16 cellular contexts compared by ENCODE assay signal in genomic region chr7:1942704-1943294, GRCh38.
A peak's percentile ranks its signal among the peaks of the same experiment; 100 is the strongest.
DNase-seq lines count a peak whose midpoint lies in the region; ATAC-seq and TF ChIP-seq lines count a peak whose summit lies in the region.
"Had no signal": no experiment of that assay in that cellular context is flagged by ENCODE, and none has a peak within 500 bp of the region (broad histone marks: within the 10 kb centered on the region; RNA-seq: fewer than 3 reads in every experiment).

No MANE protein-coding gene starts in this region.

- DNase-seq in left ventricle myocardium inferior (peak; percentile 2), right atrium auricular region (ENCODE audit: low spot score) (no peak), MV-4-11 (lab: John Stamatoyannopoulos, UW) (peak; percentile 60), endothelial cell (ENCODE audit: low spot score) (no peak), upper lobe of right lung (no peak), stomach (no peak)
- DNase-seq: central memory CD4-positive, alpha-beta T cell; foreskin keratinocyte; NCI-H2029 treated with DMSO at 0.1 percent for 48 hours; NCI-H526; PC-3 had no signal

- H3K36me3 Mint-ChIP-seq in endothelial cell (ENCODE audit: low read depth, unreplicated experiment) = peaks cover 15% of the 10 kb centered on the region

- H3K4me1 ChIP-seq in left ventricle myocardium inferior (peaks cover 39% of the 10 kb centered on the region), right atrium auricular region (peaks cover 0 to 10% of the 10 kb centered on the region in 2 donors), upper lobe of right lung (peaks cover 4% of the 10 kb centered on the region), stomach (peaks cover 0 to 28% (median 1%) of the 10 kb centered on the region in 4 donors)
- H3K4me1 ChIP-seq: foreskin keratinocyte had no signal

- intact Hi-C loops in left ventricle myocardium inferior (cut with micrococcal nuclease) (no loop called here), upper lobe of right lung (cut with DNase I) (no loop called here), stomach (cut with DNase I; ENCODE audit: low total_unique reads) (no loop called here)

- H3K4me3 Mint-ChIP-seq in endothelial cell (ENCODE audit: unreplicated experiment) = peak overlapping the region; percentile 5

- ATAC-seq in upper lobe of right lung (peak; percentile 1), GM21447 (IDR thresholded peaks at IDR 0.05; ENCODE audit: unreplicated experiment) (no peak), HG03025 (IDR thresholded peaks at IDR 0.05; ENCODE audit: low FRiP score, unreplicated experiment) (no peak)
- ATAC-seq: activated CD4-positive, CD25-positive, alpha-beta regulatory T cell treated with anti-CD3 and anti-CD28 coated beads, Interleukin-2, amount 50 U/mL, for 24 hours; foreskin keratinocyte; PC-3 had no signal

- no peaks in the 10 kb centered on the region for H3K9me3 Mint-ChIP-seq in endothelial cell (ENCODE audit: unreplicated experiment)

- TF ChIP-seq POLR2A in stomach (IDR thresholded peaks at IDR 0.05) = no peak

- no peaks in the 10 kb centered on the region for H3K36me3 ChIP-seq in left ventricle myocardium inferior
- H3K36me3 ChIP-seq in right atrium auricular region = no peaks in the 10 kb centered on the region
- no peaks in the 10 kb centered on the region for H3K36me3 ChIP-seq in upper lobe of right lung
- peaks cover 0 to 8% (median 0%) of the 10 kb centered on the region in 4 donors for H3K36me3 ChIP-seq in stomach
- H3K36me3 ChIP-seq: suprapubic skin had no signal

- TF ChIP-seq CTCF in left ventricle myocardium inferior (IDR thresholded peaks at IDR 0.05; ENCODE audit: borderline replicate concordance) (no peak), right atrium auricular region (IDR thresholded peaks at IDR 0.05) (no peak), endothelial cell (IDR thresholded peaks at IDR 0.05; ENCODE audit: unreplicated experiment) (no peak), upper lobe of right lung (IDR thresholded peaks at IDR 0.05) (no peak), stomach (IDR thresholded peaks at IDR 0.05) (no peak)

- H3K27me3 ChIP-seq in left ventricle myocardium inferior (ENCODE audit: low read depth) (no peaks in the 10 kb centered on the region), right atrium auricular region (no peaks in the 10 kb centered on the region), upper lobe of right lung (no peaks in the 10 kb centered on the region), stomach (no peaks in the 10 kb centered on the region)
- H3K27me3 ChIP-seq: foreskin keratinocyte, suprapubic skin had no signal

- H3K4me3 ChIP-seq in left ventricle myocardium inferior (no peak overlapping the region), right atrium auricular region (no peak overlapping the region), upper lobe of right lung (no peak overlapping the region), stomach (no peak overlapping the region)
- H3K4me3 ChIP-seq: lung, suprapubic skin had no signal

- H3K9me3 ChIP-seq in left ventricle myocardium inferior (replicated peaks) (no peaks in the 10 kb centered on the region), right atrium auricular region (no peaks in the 10 kb centered on the region), upper lobe of right lung (no peaks in the 10 kb centered on the region), stomach (no peaks in the 10 kb centered on the region)
- H3K9me3 ChIP-seq: suprapubic skin had no signal

- TF ChIP-seq EP300 in stomach (IDR thresholded peaks at IDR 0.05) = no peak

- H3K4me1 Mint-ChIP-seq in endothelial cell (ENCODE audit: unreplicated experiment) = peaks cover 26% of the 10 kb centered on the region

- peaks cover 24% of the 10 kb centered on the region for H3K27me3 Mint-ChIP-seq in endothelial cell (ENCODE audit: unreplicated experiment)

- H3K27ac Mint-ChIP-seq in endothelial cell (ENCODE audit: unreplicated experiment) = peak overlapping the region; percentile 57

- H3K27ac ChIP-seq in left ventricle myocardium inferior (replicated peaks) (no peak overlapping the region), right atrium auricular region (no peak overlapping the region), upper lobe of right lung (no peak overlapping the region), stomach (no peak overlapping the region)
- H3K27ac ChIP-seq: foreskin keratinocyte, suprapubic skin had no signal

- WGBS in stomach, 5 donors = 65 to 79% (median 73%) methylated on average over 10 of the region's 10 CpGs

Comparison
In these comparisons a context has a peak if more than half of its experiments do, and no peak if none do; other contexts are left out.
1. DNase-seq: peak in left ventricle myocardium inferior (single experiment) and MV-4-11 (single experiment); none in right atrium auricular region (single experiment), endothelial cell (single experiment), upper lobe of right lung (single experiment) and stomach (single experiment).